In the genomic region with DNA sequence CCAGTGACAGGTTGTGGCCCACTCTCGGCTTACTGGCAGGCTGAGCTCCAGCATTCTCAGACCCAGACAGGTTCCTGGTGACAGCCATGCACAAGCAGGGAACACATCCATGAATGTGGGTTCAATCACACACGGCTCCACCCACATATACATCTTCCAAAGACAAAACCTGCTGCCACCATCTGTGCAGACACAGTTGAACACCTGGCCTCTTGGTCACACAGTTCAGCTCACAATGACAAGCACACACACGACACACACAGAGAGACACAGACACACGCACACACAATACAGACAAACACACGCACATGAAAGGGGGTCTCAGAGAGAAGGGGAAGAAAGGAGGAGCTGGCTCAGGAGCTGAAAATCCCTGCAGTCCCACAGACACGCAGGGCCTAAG, we compare ENCODE assay signal across 20 cellular contexts. TPM values are rescaled to one million over a fixed set of nuclear protein-coding genes. Genes with fewer than 3 reads are reported as not detected.
DNase-seq lines count a peak whose midpoint lies in the region; TF ChIP-seq lines count a peak whose summit lies in the region.
"Had no signal": no experiment of that assay in that cellular context is flagged by ENCODE, and none has a peak within 500 bp of the region (broad histone marks: within the 10 kb centered on the region; RNA-seq: fewer than 3 reads in every experiment).

No MANE protein-coding gene starts in this region.

- intact Hi-C loops in OCI-LY7 (cut with micrococcal nuclease; ENCODE audit: unreplicated experiment): loop anchor here (10.0 kb wide), 2 partner anchors 211 to 281 kb away; partner anchors contain the start of genes B3GNT7 and NCL

- H3K4me1 ChIP-seq in DOHH2 (ENCODE audit: control insufficient read depth, low read length) (peaks cover 91% of the 10 kb centered on the region), OCI-LY7 (ENCODE audit: insufficient read depth, low read length, poor library complexity, severe bottlenecking) (peaks cover 86% of the 10 kb centered on the region), mesenchymal stem cell (ENCODE audit: control insufficient read depth, insufficient read depth, low read depth, low read length) (peaks cover 46% of the 10 kb centered on the region)

- H3K4ac ChIP-seq in mesenchymal stem cell (ENCODE audit: low read depth in 1 of 2, low read length in 2 of 2): peak overlapping the region in 1 of 2 experiments; percentile 13

- no peak overlapping the region for H2BK5ac ChIP-seq in mesenchymal stem cell (ENCODE audit: low read depth, low read length, poor library complexity, severe bottlenecking)

- H3K9me3 ChIP-seq in DOHH2 (ENCODE audit: control insufficient read depth, insufficient read depth, low read length): no peaks in the 10 kb centered on the region
- H3K9me3 ChIP-seq in OCI-LY7 (ENCODE audit: low read length): no peaks in the 10 kb centered on the region
- H3K9me3 ChIP-seq in mesenchymal stem cell (ENCODE audit: control insufficient read depth, low read length): no peaks in the 10 kb centered on the region
- H3K9me3 ChIP-seq: gastrocnemius medialis, thoracic aorta had no signal

- peak overlapping the region; percentile 47 for H4K91ac ChIP-seq in mesenchymal stem cell (ENCODE audit: low read length)

- 95% methylated on average over 6 of the region's 6 CpGs for WGBS in mesenchymal stem cell

- H3F3A ChIP-seq in DOHH2 (ENCODE audit: control insufficient read depth, insufficient read depth): peaks cover 55% of the 10 kb centered on the region

- DNase-seq in NCI-H1417 (lab: John Stamatoyannopoulos, UW) (peak in 2 of 3 experiments; percentile 5 to 16), NCI-H1417 treated with DMSO at 0.1 percent for 48 hours (lab: John Stamatoyannopoulos, UW) (no peak), OCI-LY7 (ENCODE audit: low spot score) (peak; percentile 84), mesenchymal stem cell (no peak), GM10248 (ENCODE audit: extremely low spot score) (no peak), GM20000 (ENCODE audit: low spot score) (no peak), NCI-H2196 treated with DMSO at 0.1 percent for 48 hours (lab: John Stamatoyannopoulos, UW; ENCODE audit: unreplicated experiment) (no peak)
- DNase-seq: activated CD4-positive, CD25-positive, alpha-beta regulatory T cell; activated CD8-positive, alpha-beta memory T cell treated with anti-CD3 and anti-CD28 coated beads for 24 hours; activated naive CD8-positive, alpha-beta T cell treated with anti-CD3 and anti-CD28 coated beads, Interleukin-2, amount 50 U/mL, for 24 hours; dermis blood vessel endothelial cell; gastrocnemius medialis; KBM-7; NCI-H1048; nephron progenitor cell; Right ventricle myocardium superior; stimulated activated CD4-positive, alpha-beta T cell treated with anti-CD3 and anti-CD28 coated beads, Interleukin-4, amount 100 ng/mL, for 4 hours had no signal

- H3K27me3 ChIP-seq in DOHH2 (ENCODE audit: control insufficient read depth, low read length) (no peaks in the 10 kb centered on the region), mesenchymal stem cell (ENCODE audit: control insufficient read depth in 1 of 2, insufficient read depth in 1 of 2, low read length in 2 of 2) (no peaks in the 10 kb centered on the region)
- H3K27me3 ChIP-seq: gastrocnemius medialis had no signal

- peak overlapping the region in 1 of 2 experiments; percentile 87 for H2BK12ac ChIP-seq in mesenchymal stem cell (ENCODE audit: low read length in 2 of 2)

- H3K18ac ChIP-seq in mesenchymal stem cell (ENCODE audit: low read depth in 1 of 2, low read length in 2 of 2): peak overlapping the region; percentile 5 to 7

- H3K27ac ChIP-seq in DOHH2 (ENCODE audit: low read depth, low read length) (peak overlapping the region; percentile 99), OCI-LY7 (ENCODE audit: low read depth, low read length, poor library complexity, severe bottlenecking) (peak overlapping the region; percentile 99), mesenchymal stem cell (ENCODE audit: low read length, poor library complexity, severe bottlenecking) (no peak overlapping the region)
- H3K27ac ChIP-seq: gastrocnemius medialis, thoracic aorta had no signal

- no peaks in the 10 kb centered on the region for H3K9me2 ChIP-seq in DOHH2 (replicated peaks; ENCODE audit: control insufficient read depth, low read length)
- H3K9me2 ChIP-seq in OCI-LY7 (ENCODE audit: insufficient read depth, low read length): no peaks in the 10 kb centered on the region

- H3K14ac ChIP-seq in mesenchymal stem cell (ENCODE audit: low read length in 2 of 2): no peak overlapping the region

- no peak overlapping the region for H3K23ac ChIP-seq in mesenchymal stem cell (ENCODE audit: low read length in 2 of 2)

- no peak overlapping the region for H2BK15ac ChIP-seq in mesenchymal stem cell (ENCODE audit: low read depth, poor library complexity, severe bottlenecking)

- no peak overlapping the region for H3K9ac ChIP-seq in mesenchymal stem cell (ENCODE audit: low read length)

- H3K79me2 ChIP-seq in DOHH2 (ENCODE audit: control insufficient read depth, low read length) (peaks cover 26% of the 10 kb centered on the region), OCI-LY7 (ENCODE audit: insufficient read depth, low read depth, low read length) (no peaks in the 10 kb centered on the region)

- TF ChIP-seq CTCF in DOHH2 (IDR thresholded peaks at IDR 0.05; ENCODE audit: low read depth, low read length, poor library complexity, severe bottlenecking) (no peak), OCI-LY7 (conservative IDR thresholded peaks at IDR 0.05; ENCODE audit: low read length) (peak; percentile 24; the same call in 1 of the 2 replicates), GM10248 (IDR thresholded peaks at IDR 0.05; ENCODE audit: control extremely low read depth, extremely low read depth, low read depth, missing control alignments) (no peak), GM20000 (IDR thresholded peaks at IDR 0.05; ENCODE audit: extremely low read depth, missing control alignments) (no peak)

- no peak overlapping the region for H2BK120ac ChIP-seq in mesenchymal stem cell (ENCODE audit: low read depth, low read length)

- no peaks in the 10 kb centered on the region for H3K79me1 ChIP-seq in mesenchymal stem cell (replicated peaks; ENCODE audit: low read length, poor library complexity, severe bottlenecking)

- no peak overlapping the region for H4K8ac ChIP-seq in mesenchymal stem cell (ENCODE audit: low read length)

- POLR2A ChIA-PET in OCI-LY7 (lab: Charles Lee): interaction anchor here (0.7 to 7.4 kb wide), 11 partner anchors 10 to 108 kb away, joined by 3 to 201 read pairs (median 8); partner anchors contain the start of gene PTMA
- POLR2A ChIA-PET in GM10248 (lab: Yijun Ruan, JAX): interaction anchor here (1.1 to 1.8 kb wide), 2 partner anchors 32 to 38 kb away, joined by 3 to 12 read pairs; partner anchors contain the start of gene PTMA

- H2AFZ ChIP-seq in OCI-LY7 (ENCODE audit: low read length): peak overlapping the region; percentile 10; the same call in 1 of the 2 replicates
- H2AFZ ChIP-seq in mesenchymal stem cell (ENCODE audit: low read depth, low read length): no peak overlapping the region

- BruUV-seq in OCI-LY7 (replicated peaks; lab: Mats Ljungman, UMichigan): no TSS peak

- peaks cover 22% of the 10 kb centered on the region for H3K36me3 ChIP-seq in DOHH2 (ENCODE audit: control insufficient read depth, low read length)
- H3K36me3 ChIP-seq in OCI-LY7 (ENCODE audit: insufficient read depth, low read length): no peaks in the 10 kb centered on the region
- H3K36me3 ChIP-seq in mesenchymal stem cell (ENCODE audit: control insufficient read depth in 1 of 2, insufficient read depth in 2 of 2, low read depth in 1 of 2, low read length in 2 of 2): no peaks in the 10 kb centered on the region
- H3K36me3 ChIP-seq: gastrocnemius medialis, thoracic aorta had no signal

- no peaks in the 10 kb centered on the region for H4K20me1 ChIP-seq in DOHH2 (ENCODE audit: control insufficient read depth, insufficient read depth, low read depth, low read length)
- H4K20me1 ChIP-seq in OCI-LY7 (ENCODE audit: insufficient read depth, low read length): no peaks in the 10 kb centered on the region

- peak overlapping the region; percentile 64 for H2AK5ac ChIP-seq in mesenchymal stem cell (ENCODE audit: low read length, severe bottlenecking)

- peak overlapping the region; percentile 99 for H3K4me2 ChIP-seq in DOHH2 (ENCODE audit: low read length)
- peak overlapping the region; percentile 97 for H3K4me2 ChIP-seq in OCI-LY7 (ENCODE audit: low read length)
- H3K4me2 ChIP-seq in mesenchymal stem cell (ENCODE audit: low read length, poor library complexity, severe bottlenecking): no peak overlapping the region
- H3K4me2 ChIP-seq: smooth muscle cell had no signal

- H3K4me3 ChIP-seq in DOHH2 (ENCODE audit: low read length) (peak overlapping the region; percentile 41), OCI-LY7 (ENCODE audit: low read depth, low read length, poor library complexity, severe bottlenecking) (peak overlapping the region; percentile 0), mesenchymal stem cell (ENCODE audit: insufficient read depth in 1 of 2, low read depth in 1 of 2, low read length in 2 of 2) (no peak overlapping the region)
- H3K4me3 ChIP-seq: gastrocnemius medialis, smooth muscle cell, thoracic aorta had no signal

- CTCF ChIA-PET in OCI-LY7 (lab: Charles Lee; ENCODE audit: unreplicated experiment) (interaction anchor here (0.7 to 6.4 kb wide), 6 partner anchors 8 to 103 kb away, joined by 3 to 136 read pairs (median 9); partner anchors contain the start of gene PTMA), GM10248 (lab: Yijun Ruan, JAX) (interaction anchor here (0.8 to 25.7 kb wide), 15 partner anchors 11 to 159 kb away, joined by 3 to 531 read pairs (median 29); partner anchors contain the start of genes COPS7B and PTMA)

RNA-seq across cellular contexts. Expression of gene PTMA, which starts 32.1 kb away (rescaled TPM):
- total RNA-seq in OCI-LY7 (2014; rRNA removed; shearing (Covaris generic)): 2,780 and 3,271 TPM in 2 replicates
- total RNA-seq in OCI-LY7 (2022): 3,053 and 3,088 TPM in 2 replicates
- 1,344 TPM for polyA plus RNA-seq in mesenchymal stem cell (2013, experiment 1 of 2)
- polyA plus RNA-seq in mesenchymal stem cell (2013, experiment 2 of 2): 1,330 TPM

Comparison
In these comparisons a context has a peak if more than half of its experiments do, and no peak if none do; other contexts are left out.
1. DNase-seq: peak in NCI-H1417 (2 of 3) and OCI-LY7 (single experiment); none in NCI-H1417 treated with DMSO at 0.1 percent for 48 hours (single experiment), mesenchymal stem cell (single experiment), GM10248 (single experiment), GM20000 (single experiment) and NCI-H2196 treated with DMSO at 0.1 percent for 48 hours (single experiment).
2. H3K4me3 ChIP-seq: peak in DOHH2 (single experiment) and OCI-LY7 (single experiment); none in mesenchymal stem cell (0 of 2).